ENCODE assay signal across 8 cellular contexts in the genomic region with DNA sequence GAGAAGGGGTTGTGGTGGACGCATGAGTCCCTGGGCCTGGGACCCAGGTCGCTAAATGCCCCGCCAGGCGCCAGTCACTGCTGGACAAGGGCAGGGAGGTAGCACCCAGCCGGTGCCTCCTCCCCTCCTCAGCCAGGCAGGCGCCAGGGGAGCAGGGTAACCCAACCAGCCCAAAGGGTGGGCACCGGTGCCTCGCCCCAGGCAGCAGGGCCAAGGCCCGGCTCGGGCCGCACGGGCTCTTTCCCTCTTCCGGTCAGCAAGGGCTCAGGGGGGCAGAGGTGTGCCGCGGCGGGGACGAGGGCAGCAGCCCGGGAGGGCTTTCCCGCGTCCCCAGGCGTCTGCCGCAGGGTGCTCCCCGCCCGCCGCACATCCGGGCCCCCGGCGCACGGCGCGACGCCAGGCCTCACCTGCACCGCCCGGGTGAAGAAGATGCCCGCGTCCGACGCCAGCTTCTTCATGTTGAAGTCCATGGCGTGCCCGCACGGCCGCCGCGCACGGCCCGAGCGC. TPM values are rescaled to one million over a fixed set of nuclear protein-coding genes. Genes with fewer than 3 reads are reported as not detected.
DNase-seq lines count a peak whose midpoint lies in the region; ATAC-seq and TF ChIP-seq lines count a peak whose summit lies in the region.

No MANE protein-coding gene starts in this region.

- H3K4me3 ChIP-seq in SK-N-MC (peak overlapping the region; percentile 83), mucosa of stomach (ENCODE audit: low read length) (peak overlapping the region; percentile 32), uterus (peak overlapping the region; percentile 71 to 85)

- ATAC-seq in GM19372 (IDR thresholded peaks at IDR 0.05; ENCODE audit: low read depth, unreplicated experiment) = peak; percentile 36
- peak; percentile 36 for ATAC-seq in HG03457 (IDR thresholded peaks at IDR 0.05; ENCODE audit: unreplicated experiment)

- H3K9ac ChIP-seq in SK-N-MC (ENCODE audit: insufficient read length) (peak overlapping the region; percentile 59), mucosa of stomach (ENCODE audit: low read length) (peak overlapping the region; percentile 63)

- H3K9me3 ChIP-seq in SK-N-MC (ENCODE audit: low read depth, low read length) = no peaks in the 10 kb centered on the region
- H3K9me3 ChIP-seq in mucosa of stomach (ENCODE audit: control insufficient read depth, low read length) = no peaks in the 10 kb centered on the region
- no peaks in the 10 kb centered on the region for H3K9me3 ChIP-seq in uterus

- intact Hi-C loops in uterus (cut with DNase I; ENCODE audit: low total_unique reads) = no loop called here

- H3K36me3 ChIP-seq in SK-N-MC (ENCODE audit: insufficient read depth, low read length) = no peaks in the 10 kb centered on the region
- H3K36me3 ChIP-seq in mucosa of stomach (ENCODE audit: control insufficient read depth, insufficient read depth, low read length) = no peaks in the 10 kb centered on the region
- no peaks in the 10 kb centered on the region for H3K36me3 ChIP-seq in uterus

- DNase-seq in DMS79 (lab: John Stamatoyannopoulos, UW) (peak; percentile 32), SK-N-MC (ENCODE audit: low read depth, low spot score) (no peak), uterus (peak in 1 of 2 donors; percentile 67), cerebellum (ENCODE audit: low spot score) (no peak)
- DNase-seq in effector CD8-positive, alpha-beta T cell (lab: John Stamatoyannopoulos, UW) = peak; percentile 67

- no peak for TF ChIP-seq CTCF in uterus (IDR thresholded peaks at IDR 0.05)

- peaks cover 30% of the 10 kb centered on the region for H3K4me1 ChIP-seq in mucosa of stomach (ENCODE audit: control insufficient read depth, insufficient read depth, low read length)
- H3K4me1 ChIP-seq in uterus = peaks cover 0 to 13% of the 10 kb centered on the region in 2 donors

- no peaks in the 10 kb centered on the region for H3K27me3 ChIP-seq in mucosa of stomach (ENCODE audit: control insufficient read depth, insufficient read depth, low read length)
- H3K27me3 ChIP-seq in uterus = no peaks in the 10 kb centered on the region

- H3K27ac ChIP-seq in SK-N-MC = no peak overlapping the region
- peak overlapping the region; percentile 67 to 83 for H3K27ac ChIP-seq in uterus

- no peak for TF ChIP-seq POLR2A in uterus (IDR thresholded peaks at IDR 0.05)

RNA-seq across cellular contexts. Expression of gene SH3GLB2, which starts 0.4 kb away (rescaled TPM):
- total RNA-seq in uterus (100 to 1,000 TPM in 1 of 4 donors, 10 to 100 TPM in 3; 35.1 to 126 (median 81.8) TPM), cerebellum (36.7 TPM)

RNA-seq across cellular contexts. Expression of gene MIGA2, which starts 8.7 kb away (rescaled TPM):
- 10 to 100 TPM; 13.2 to 36.5 (median 34.0) TPM for total RNA-seq in uterus
- 14.1 TPM for total RNA-seq in cerebellum

RNA-seq across cellular contexts. Expression of gene DOLPP1, which starts 53.2 kb away (rescaled TPM):
- total RNA-seq in uterus (10 to 100 TPM in 1 of 4 donors, 1 to 10 TPM in 2, not detected in 1; 1.0 to 10.2 (median 9.7) TPM), cerebellum (12.0 TPM)

Comparison
In these comparisons a context has a peak if more than half of its experiments do, and no peak if none do; other contexts are left out.
1. DNase-seq: peak in DMS79 (single experiment) and effector CD8-positive, alpha-beta T cell (single experiment); none in SK-N-MC (single experiment) and cerebellum (single experiment).
2. H3K4me3 ChIP-seq: peak in every context shown above with its lines; median percentile 83 in SK-N-MC; 78 in uterus; 32 in mucosa of stomach.